Comparison of ENCODE assay signal across 9 cellular contexts in genomic region chr19:10292789-10293636, GRCh38. TPM values are rescaled to one million over a fixed set of nuclear protein-coding genes. Genes with fewer than 3 reads are reported as not detected.
DNase-seq lines count a peak whose midpoint lies in the region; ATAC-seq and TF ChIP-seq lines count a peak whose summit lies in the region.
"Had no signal": no experiment of that assay in that cellular context is flagged by ENCODE, and none has a peak within 500 bp of the region (broad histone marks: within the 10 kb centered on the region; RNA-seq: fewer than 3 reads in every experiment).

No MANE protein-coding gene starts in this region.

- H3K9ac ChIP-seq in GM23248: no peak overlapping the region

- WGBS in GM23248 (ENCODE audit: low coverage in 1 of 2, low lambda C conversion rate in 2 of 2, missing lambda C conversion rate in 2 of 2), 2 experiments: 34 to 38% methylated on average over 54 to 56 of the region's 56 CpGs

- H3K4me3 ChIP-seq in GM23248 (peak overlapping the region; percentile 72), foreskin fibroblast (ENCODE audit: low read depth in 1 of 2, low read length in 2 of 2) (peak overlapping the region; percentile 41 to 45)

- CTCF ChIA-PET in RWPE1 (lab: Yijun Ruan, JAX): no interaction called here

- no peaks in the 10 kb centered on the region for H3K27me3 ChIP-seq in GM23248 (replicated peaks; ENCODE audit: insufficient read depth)

- H3F3A ChIP-seq in GM23248 (ENCODE audit: insufficient read depth): no peaks in the 10 kb centered on the region

- TF ChIP-seq CTCF in RWPE1 (conservative IDR thresholded peaks at IDR 0.05; ENCODE audit: low read depth) (no peak), foreskin fibroblast (IDR thresholded peaks at IDR 0.05; ENCODE audit: low read depth, low read length) (no peak)

- POLR2A ChIA-PET in RWPE1 (lab: Yijun Ruan, JAX; ENCODE audit: low non-redundant PET): no interaction called here

- H3K27ac ChIP-seq in GM23248 (no peak overlapping the region), RWPE1 (peak overlapping the region; percentile 93)

- H3K36me3 ChIP-seq in GM23248 (ENCODE audit: low read depth): no peaks in the 10 kb centered on the region

- H4K20me1 ChIP-seq in GM23248 (ENCODE audit: insufficient read depth): no peaks in the 10 kb centered on the region

- no peaks in the 10 kb centered on the region for H3K79me2 ChIP-seq in GM23248 (ENCODE audit: insufficient read depth)

- DNase-seq in GM23248 (peak; percentile 29), RWPE1 (ENCODE audit: low spot score) (no peak), foreskin fibroblast (no peak), retina (peak; percentile 8), dermis blood vessel endothelial cell (no peak), NCI-H2227 treated with DMSO at 0.1 percent for 48 hours (lab: John Stamatoyannopoulos, UW) (no peak)
- DNase-seq: NCI-H1417 treated with DMSO at 0.1 percent for 48 hours had no signal

- no peak for ATAC-seq in GM21786 (IDR thresholded peaks at IDR 0.05; ENCODE audit: unreplicated experiment)

- H3K4me2 ChIP-seq in GM23248 (ENCODE audit: unreplicated experiment): no peak overlapping the region

- no peaks in the 10 kb centered on the region; the same call in 1 of the 2 replicates for H3K4me1 ChIP-seq in GM23248 (ENCODE audit: insufficient read depth)

- no peaks in the 10 kb centered on the region for H3K9me2 ChIP-seq in GM23248 (ENCODE audit: insufficient read depth)

- no peak overlapping the region for H2AFZ ChIP-seq in GM23248

- no peaks in the 10 kb centered on the region for H3K9me3 ChIP-seq in GM23248 (ENCODE audit: low read depth)

- in situ Hi-C loops in GM23248 (cut with MboI): no loop called here

RNA-seq across cellular contexts. Expression of gene ICAM5, which starts 3.3 kb away (rescaled TPM):
- total RNA-seq in GM23248 (2014; rRNA removed; shearing (Covaris generic)): 45.4 and 48.7 TPM in 2 replicates
- 8.8 and 9.8 TPM in 2 replicates for polyA plus RNA-seq in GM23248 (2016; fragmentation: Nextera tagmentation; extraction: Ambion mirVana)
- total RNA-seq in dermis blood vessel endothelial cell: 0.09 and 0.17 TPM in 2 replicates

RNA-seq across cellular contexts. Expression of gene ICAM4, which starts 6.3 kb away (rescaled TPM):
- total RNA-seq in GM23248 (2014; rRNA removed; shearing (Covaris generic)): 1.1 and 3.7 TPM in 2 replicates
- 0.44 and 1.3 TPM in 2 replicates for polyA plus RNA-seq in GM23248 (2016; fragmentation: Nextera tagmentation; extraction: Ambion mirVana)
- total RNA-seq in dermis blood vessel endothelial cell: 0.79 and 0.85 TPM in 2 replicates
- total RNA-seq: lung microvascular endothelial cell had no signal

RNA-seq across cellular contexts. Expression of gene ZGLP1, which starts 16.6 kb away (rescaled TPM):
- 1.8 and 2.5 TPM in 2 replicates for total RNA-seq in GM23248 (2014; rRNA removed; shearing (Covaris generic))
- polyA plus RNA-seq in GM23248 (2016; fragmentation: Nextera tagmentation; extraction: Ambion mirVana): 1.4 and 1.8 TPM in 2 replicates
- total RNA-seq in dermis blood vessel endothelial cell: 0.47 and 1.4 TPM in 2 replicates

RNA-seq across cellular contexts. Expression of gene ICAM1, which starts 22.1 kb away (rescaled TPM):
- 21.6 and 22.3 TPM in 2 replicates for total RNA-seq in GM23248 (2014; rRNA removed; shearing (Covaris generic))
- polyA plus RNA-seq in GM23248 (2016; fragmentation: Nextera tagmentation; extraction: Ambion mirVana): 23.6 and 24.4 TPM in 2 replicates
- 21.3 and 59.7 TPM in 2 replicates for total RNA-seq in dermis blood vessel endothelial cell

RNA-seq across cellular contexts. Expression of gene FDX2, which starts 22.8 kb away (rescaled TPM):
- 46.6 and 50.2 TPM in 2 replicates for total RNA-seq in GM23248 (2014; rRNA removed; shearing (Covaris generic))
- 48.9 and 49.2 TPM in 2 replicates for polyA plus RNA-seq in GM23248 (2016; fragmentation: Nextera tagmentation; extraction: Ambion mirVana)
- 18.7 and 25.4 TPM in 2 replicates for total RNA-seq in dermis blood vessel endothelial cell

Comparison
In these comparisons a context has a peak if more than half of its experiments do, and no peak if none do; other contexts are left out.
1. DNase-seq: peak in GM23248 (single experiment) and retina (single experiment); none in RWPE1 (single experiment), foreskin fibroblast (0 of 2), dermis blood vessel endothelial cell (single experiment) and NCI-H2227 treated with DMSO at 0.1 percent for 48 hours (single experiment).
2. RNA of gene ICAM5, which starts 3.3 kb away (total RNA-seq): 45.4 to 48.7 TPM in GM23248; 0.09 to 0.17 TPM in dermis blood vessel endothelial cell; every median in the first group is over 10 times any median in the second.